1 cellular context compared by ENCODE assay signal in genomic region chr5:130652178-130652577, GRCh38.
TF ChIP-seq lines count a peak whose summit lies in the region.

No MANE protein-coding gene starts in this region.

TF ChIP-seq in HCT116, 20 proteins besides CTCF, POLR2A, EP300 and RAD21 (continued from another document):
- no peak for TF ChIP-seq SRF (IDR thresholded peaks at IDR 0.05; ENCODE audit: low read depth)
- TF ChIP-seq EGR1 (IDR thresholded peaks at IDR 0.05; ENCODE audit: low read depth): no peak
- no peak for TF ChIP-seq ATF3 (IDR thresholded peaks at IDR 0.05)
- TF ChIP-seq JUND (IDR thresholded peaks at IDR 0.05): peak; percentile 65
- peak; percentile 76 for TF ChIP-seq FOSL1 (IDR thresholded peaks at IDR 0.05; ENCODE audit: low read depth)
- no peak for TF ChIP-seq EZH2 (IDR thresholded peaks at IDR 0.05)
- TF ChIP-seq EZH2phosphoT487 (IDR thresholded peaks at IDR 0.05; ENCODE audit: borderline replicate concordance): no peak
- TF ChIP-seq TCF7L2 (IDR thresholded peaks at IDR 0.05; ENCODE audit: borderline replicate concordance, extremely low read depth, insufficient read depth, insufficient read length): no peak
